ENCODE assay signal across 23 cellular contexts in the genomic region with DNA sequence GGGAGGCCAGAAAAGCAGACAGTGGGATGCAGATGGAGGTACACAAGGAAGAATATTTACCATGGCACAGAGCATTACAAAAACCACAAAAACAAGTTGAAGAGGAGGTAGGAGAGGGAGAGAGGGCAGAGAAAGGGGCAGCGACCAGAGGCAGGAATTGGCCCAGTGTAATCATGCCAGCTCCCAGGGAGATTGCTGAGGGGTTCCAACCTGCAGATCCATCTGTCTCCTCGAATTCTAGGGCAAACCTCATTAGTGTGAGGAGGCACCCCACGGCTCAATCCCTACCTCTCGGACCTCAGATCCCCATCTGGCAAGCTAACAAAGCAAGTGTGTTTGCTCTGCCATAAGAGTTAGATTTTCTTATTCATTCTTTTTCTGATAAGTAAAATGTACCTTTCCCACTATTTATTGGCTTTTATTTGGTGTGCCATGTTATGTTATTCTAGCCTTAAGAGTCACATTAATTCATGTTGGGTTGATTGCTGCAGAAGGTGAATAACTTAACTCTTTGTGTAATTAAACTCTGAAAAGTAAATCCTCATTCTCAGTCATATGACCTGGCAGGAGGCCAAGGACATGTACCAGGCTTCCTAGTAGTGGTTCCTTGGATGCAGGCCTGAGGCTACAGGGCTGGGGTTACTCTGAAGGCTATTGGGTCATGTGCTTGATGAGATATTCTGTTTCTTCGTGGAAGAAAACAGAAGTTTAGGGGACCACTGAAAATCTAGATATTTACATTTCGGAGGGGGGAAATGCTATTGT.
DNase-seq lines count a peak whose midpoint lies in the region; ATAC-seq and TF ChIP-seq lines count a peak whose summit lies in the region.
"Had no signal": no experiment of that assay in that cellular context is flagged by ENCODE, and none has a peak within 500 bp of the region (broad histone marks: within the 10 kb centered on the region; RNA-seq: fewer than 3 reads in every experiment).

No MANE protein-coding gene starts in this region.

- intact Hi-C loops in tibial artery (cut with DNase I; ENCODE audit: low total_unique reads) = no loop called here

- no peaks in the 10 kb centered on the region for H3K27me3 ChIP-seq in tibial artery
- H3K27me3 ChIP-seq: ascending aorta, esophagus squamous epithelium had no signal

- no peaks in the 10 kb centered on the region for H3K9me3 ChIP-seq in tibial artery
- H3K9me3 ChIP-seq: ascending aorta, esophagus squamous epithelium, SK-N-SH had no signal

- ATAC-seq in GM18519 (IDR thresholded peaks at IDR 0.05; ENCODE audit: low FRiP score, unreplicated experiment) (no peak), GM19395 (IDR thresholded peaks at IDR 0.05; ENCODE audit: unreplicated experiment) (no peak)
- ATAC-seq: activated CD8-positive, alpha-beta T cell treated with anti-CD3 and anti-CD28 coated beads, Interleukin-2, amount 10 ng/mL, durations not matched to agents 7 days and 5 days; HepG2; right cardiac atrium had no signal

- H3K4me1 ChIP-seq in tibial artery = no peaks in the 10 kb centered on the region
- H3K4me1 ChIP-seq: ascending aorta, esophagus squamous epithelium had no signal

- DNase-seq in DMS 273 treated with DMSO at 0.1 percent for 48 hours (lab: John Stamatoyannopoulos, UW) (peak; percentile 91), NCI-H1092 (lab: John Stamatoyannopoulos, UW) (peak; percentile 56), NCI-H524 (lab: John Stamatoyannopoulos, UW) (peak; percentile 85 to 96), foreskin melanocyte (peak; percentile 4), tibial artery (no peak), NCI-H2196 (lab: John Stamatoyannopoulos, UW; ENCODE audit: unreplicated experiment) (no peak)
- DNase-seq: activated CD4-positive, CD25-positive, alpha-beta regulatory T cell; activated CD8-positive, alpha-beta T cell treated with anti-CD3 and anti-CD28 coated beads, Interleukin-2, amount 10 ng/mL, durations not matched to agents 7 days and 5 days; activated T-cell treated with anti-CD3 and anti-CD28 coated beads, Interleukin-2, amount 50 U/mL, for 48 hours; CD4-positive, alpha-beta T cell; effector memory CD4-positive, alpha-beta T cell; esophagus squamous epithelium; NCI-H1694; NK-92 treated with Interleukin-12 subunit alpha and Interleukin-12 subunit beta, amount 100 ng/mL, for 24 hours; occipital lobe; right cardiac atrium; SK-N-SH; stimulated activated CD8-positive, alpha-beta memory T cell treated with anti-CD3 and anti-CD28 coated beads, Interleukin-4, amount 100 ng/mL, for 48 hours; T-helper 9 cell had no signal

- H3K4me3 ChIP-seq in tibial artery = no peak overlapping the region
- H3K4me3 ChIP-seq: ascending aorta, esophagus squamous epithelium had no signal

- H3K36me3 ChIP-seq in tibial artery = no peaks in the 10 kb centered on the region
- H3K36me3 ChIP-seq: ascending aorta, esophagus squamous epithelium had no signal

- no peak overlapping the region for H3K27ac ChIP-seq in tibial artery
- H3K27ac ChIP-seq: ascending aorta, esophagus squamous epithelium had no signal

- TF ChIP-seq CTCF in tibial artery (IDR thresholded peaks at IDR 0.05) = no peak

Comparison
In these comparisons a context has a peak if more than half of its experiments do, and no peak if none do; other contexts are left out.
1. DNase-seq: peak in DMS 273 treated with DMSO at 0.1 percent for 48 hours (single experiment), NCI-H1092 (single experiment), NCI-H524 (2 of 2) and foreskin melanocyte (single experiment); none in tibial artery (0 of 2) and NCI-H2196 (single experiment).